Comparison of ENCODE assay signal across 14 cellular contexts in genomic region chr5:94545870-94546625, GRCh38.
DNase-seq lines count a peak whose midpoint lies in the region; TF ChIP-seq lines count a peak whose summit lies in the region.
"Had no signal": no experiment of that assay in that cellular context is flagged by ENCODE, and none has a peak within 500 bp of the region (broad histone marks: within the 10 kb centered on the region; RNA-seq: fewer than 3 reads in every experiment).

No MANE protein-coding gene starts in this region.

- DNase-seq in CMK (ENCODE audit: low read depth) (peak; percentile 14), NOMO-1 (lab: John Stamatoyannopoulos, UW; ENCODE audit: unreplicated experiment in 2 of 2) (peak; percentile 63 to 65), WERI-Rb-1 (no peak), myocyte (ENCODE audit: low read depth) (peak; percentile 91), NCI-H1694 (lab: John Stamatoyannopoulos, UW) (no peak), NCI-H82 treated with DMSO at 0.1 percent for 48 hours (lab: John Stamatoyannopoulos, UW; ENCODE audit: unreplicated experiment) (no peak), suprapubic skin (ENCODE audit: low spot score in 2 of 2) (no peak)
- no peak for DNase-seq in NK-92 treated with Interleukin-12 subunit alpha and Interleukin-12 subunit beta, amount 100 ng/mL, for 24 hours (lab: John Stamatoyannopoulos, UW)
- DNase-seq: Calu3, NCI-H1048, NCI-H2107, NCI-H524 treated with DMSO at 0.1 percent for 48 hours, sigmoid colon, T-cell had no signal

- WGBS in suprapubic skin: 87% methylated on average over 4 of the region's 4 CpGs

- no peaks in the 10 kb centered on the region for H3K27me3 ChIP-seq in WERI-Rb-1 (ENCODE audit: insufficient read depth, low read depth, severe bottlenecking)
- H3K27me3 ChIP-seq in suprapubic skin: no peaks in the 10 kb centered on the region
- H3K27me3 ChIP-seq: sigmoid colon had no signal

- TF ChIP-seq POLR2A in suprapubic skin (IDR thresholded peaks at IDR 0.05): no peak

- TF ChIP-seq CTCF in WERI-Rb-1 (IDR thresholded peaks at IDR 0.05; ENCODE audit: low read depth, low read length) (no peak), suprapubic skin (IDR thresholded peaks at IDR 0.05) (no peak)

- H3K4me1 ChIP-seq in suprapubic skin: no peaks in the 10 kb centered on the region
- H3K4me1 ChIP-seq: sigmoid colon had no signal

- H3K9me3 ChIP-seq in WERI-Rb-1 (ENCODE audit: severe bottlenecking) (peaks cover 16% of the 10 kb centered on the region), suprapubic skin (peaks cover 8% of the 10 kb centered on the region)
- H3K9me3 ChIP-seq: sigmoid colon had no signal

- H3K27ac ChIP-seq in WERI-Rb-1: peak overlapping the region; percentile 50
- H3K27ac ChIP-seq in suprapubic skin: no peak overlapping the region
- H3K27ac ChIP-seq: sigmoid colon had no signal

- H3K4me3 ChIP-seq in WERI-Rb-1 (ENCODE audit: low read depth, low read length) (no peak overlapping the region), suprapubic skin (no peak overlapping the region)
- H3K4me3 ChIP-seq: sigmoid colon had no signal

- TF ChIP-seq EP300 in suprapubic skin (IDR thresholded peaks at IDR 0.05): no peak

- H3K36me3 ChIP-seq in WERI-Rb-1 (no peaks in the 10 kb centered on the region), suprapubic skin (no peaks in the 10 kb centered on the region)

Comparison
In these comparisons a context has a peak if more than half of its experiments do, and no peak if none do; other contexts are left out.
1. DNase-seq: peak in CMK (single experiment), NOMO-1 (2 of 2) and myocyte (single experiment); none in WERI-Rb-1 (single experiment), NCI-H1694 (single experiment), NCI-H82 treated with DMSO at 0.1 percent for 48 hours (single experiment), NK-92 treated with Interleukin-12 subunit alpha and Interleukin-12 subunit beta, amount 100 ng/mL, for 24 hours (single experiment) and suprapubic skin (0 of 2).